In genomic region chr9:14133394-14133793, GRCh38 we compare ENCODE assay signal across 1 cellular context.
TF ChIP-seq lines count a peak whose summit lies in the region.

No MANE protein-coding gene starts in this region.

TF ChIP-seq in GM23338, 12 proteins besides CTCF, POLR2A, EP300 and RAD21 (continued from another document):
- no peak for TF ChIP-seq REST (IDR thresholded peaks at IDR 0.05; ENCODE audit: unreplicated experiment)
- TF ChIP-seq ZNF462 (CRISPR knock-in tag; IDR thresholded peaks at IDR 0.05), result no peak
